27 cellular contexts compared by ENCODE assay signal in the genomic region with DNA sequence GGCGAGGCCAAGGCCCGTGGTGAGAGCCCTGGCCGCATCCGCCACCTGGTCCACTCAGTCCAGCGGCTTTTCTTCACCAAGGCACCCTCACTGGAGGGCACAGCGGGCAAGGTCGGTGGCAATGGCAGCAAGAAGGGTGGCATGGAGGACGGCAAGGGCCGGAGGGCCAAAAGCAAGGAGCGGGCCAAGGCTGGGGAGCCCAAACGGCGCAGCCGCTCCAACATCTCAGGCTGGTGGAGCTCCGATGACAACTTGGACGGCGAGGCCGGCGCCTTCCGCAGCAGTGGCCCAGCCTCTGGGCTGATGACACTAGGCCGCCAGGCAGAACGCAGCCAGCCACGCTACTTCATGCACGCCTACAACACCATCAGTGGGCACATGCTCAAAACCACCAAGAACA.
"Had no signal": no experiment of that assay in that cellular context is flagged by ENCODE, and none has a peak within 500 bp of the region (broad histone marks: within the 10 kb centered on the region; RNA-seq: fewer than 3 reads in every experiment).

No MANE protein-coding gene starts in this region.

- H3K27ac ChIP-seq: colonic mucosa, coronary artery, epithelial cell of prostate, esophagus muscularis mucosa, esophagus squamous epithelium, foreskin keratinocyte, gastrocnemius medialis, gastroesophageal sphincter, heart left ventricle, heart right ventricle had no signal

- ATAC-seq: effector memory CD8-positive, alpha-beta T cell; esophagus mucosa; foreskin keratinocyte; gastrocnemius medialis; gastroesophageal sphincter; heart left ventricle; heart right ventricle had no signal

- FAIRE-seq: colon, endometrium, endothelial cell of umbilical vein, frontal cortex had no signal

- H3K27me3 ChIP-seq: colonic mucosa had no signal

- H3K9me3 ChIP-seq: colonic mucosa, esophagus muscularis mucosa, esophagus squamous epithelium, gastrocnemius medialis, gastroesophageal sphincter, heart left ventricle, heart right ventricle had no signal

- H3K4me1 ChIP-seq: colonic mucosa, foreskin keratinocyte, gastrocnemius medialis had no signal

- DNase-seq: colonic mucosa; cortex of kidney; dermis blood vessel endothelial cell; dorsolateral prefrontal cortex; effector CD4-positive, alpha-beta T cell; effector CD8-positive, alpha-beta T cell; effector memory CD4-positive, alpha-beta T cell; effector memory CD8-positive, alpha-beta T cell; endodermal cell; erythroblast; esophagus squamous epithelium; foreskin fibroblast; foreskin keratinocyte; foreskin melanocyte; gastrocnemius medialis; glutamatergic neuron; heart left ventricle; heart right ventricle had no signal

- H3K4me3 ChIP-seq: colonic mucosa, coronary artery, dorsolateral prefrontal cortex, esophagus muscularis mucosa, esophagus squamous epithelium, gastrocnemius medialis, gastroesophageal sphincter, heart left ventricle, heart right ventricle had no signal

- H3K36me3 ChIP-seq: colonic mucosa, esophagus muscularis mucosa, esophagus squamous epithelium, gastrocnemius medialis, gastroesophageal sphincter, heart left ventricle, heart right ventricle had no signal
